ENCODE assay signal across 25 cellular contexts in the genomic region with DNA sequence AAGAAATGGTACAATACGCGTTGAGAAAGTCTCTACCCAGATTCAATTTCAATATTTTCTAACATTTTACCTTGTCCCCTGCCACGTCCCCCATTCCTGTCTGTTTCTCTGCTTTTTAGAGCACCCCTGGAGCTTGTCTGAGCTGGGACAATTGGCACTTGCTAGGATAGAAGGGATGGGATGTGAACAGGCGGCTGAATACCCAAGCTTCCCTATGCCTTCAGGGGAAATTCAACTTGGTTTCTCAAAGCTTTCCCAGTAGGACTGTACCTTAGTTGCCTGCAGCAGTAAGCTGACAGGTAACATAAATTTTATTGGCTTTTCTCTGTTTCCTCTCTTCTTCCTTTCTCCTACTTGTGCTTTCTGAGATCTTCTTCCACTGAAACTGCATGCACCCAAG.
"Had no signal": no experiment of that assay in that cellular context is flagged by ENCODE, and none has a peak within 500 bp of the region (broad histone marks: within the 10 kb centered on the region; RNA-seq: fewer than 3 reads in every experiment).

No MANE protein-coding gene starts in this region.

- H3K27ac ChIP-seq: brain microvascular endothelial cell, cardiac muscle cell, SJSA1 had no signal

- H3K27me3 Mint-ChIP-seq: activated B cell treated with CpG ODN at 0.5 μM for 24 hours; activated CD4-positive, alpha-beta T cell treated with anti-CD3 and anti-CD28 coated beads, Interleukin-2, amount 10 ng/mL, durations not matched to agents 24 days and 14 days; activated CD8-positive, alpha-beta memory T cell treated with anti-CD3 and anti-CD28 coated beads, Interleukin-2, amount 10 ng/mL, durations not matched to agents 7 days and 5 days; activated naive CD8-positive, alpha-beta T cell; activated T-cell treated with anti-CD3 and anti-CD28 coated beads, Interleukin-2, amount 50 U/mL, for 24 hours had no signal

- ATAC-seq: activated CD8-positive, alpha-beta memory T cell treated with anti-CD3 and anti-CD28 coated beads, Interleukin-2, amount 10 ng/mL, durations not matched to agents 7 days and 5 days; PC-3; SK-N-SH treated with all-trans-retinoic acid at 6 μM for 48 hours had no signal

- H3K4me3 Mint-ChIP-seq: activated B cell treated with CpG ODN at 0.5 μM for 24 hours; activated CD4-positive, alpha-beta T cell treated with anti-CD3 and anti-CD28 coated beads, Interleukin-2, amount 10 ng/mL, durations not matched to agents 24 days and 14 days; activated CD8-positive, alpha-beta memory T cell treated with anti-CD3 and anti-CD28 coated beads, Interleukin-2, amount 10 ng/mL, durations not matched to agents 7 days and 5 days; activated naive CD8-positive, alpha-beta T cell; activated T-cell treated with anti-CD3 and anti-CD28 coated beads, Interleukin-2, amount 50 U/mL, for 24 hours had no signal

- FAIRE-seq: RCC 7860 had no signal

- H3K27ac Mint-ChIP-seq: activated B cell treated with CpG ODN at 0.5 μM for 24 hours; activated CD4-positive, alpha-beta T cell treated with anti-CD3 and anti-CD28 coated beads, Interleukin-2, amount 10 ng/mL, durations not matched to agents 24 days and 14 days; activated CD8-positive, alpha-beta memory T cell treated with anti-CD3 and anti-CD28 coated beads, Interleukin-2, amount 10 ng/mL, durations not matched to agents 7 days and 5 days; activated naive CD8-positive, alpha-beta T cell; activated T-cell treated with anti-CD3 and anti-CD28 coated beads, Interleukin-2, amount 50 U/mL, for 24 hours had no signal

- H3K4me1 ChIP-seq: SJSA1 had no signal

- H3K36me3 Mint-ChIP-seq: activated CD8-positive, alpha-beta memory T cell treated with anti-CD3 and anti-CD28 coated beads, Interleukin-2, amount 10 ng/mL, durations not matched to agents 7 days and 5 days had no signal

- H3K4me3 ChIP-seq: cardiac muscle cell, SJSA1 had no signal

- H3K36me3 ChIP-seq: brain microvascular endothelial cell, cardiac muscle cell, SJSA1 had no signal

- DNase-seq: activated B cell treated with CpG ODN at 0.5 μM for 24 hours; activated CD4-positive, alpha-beta T cell treated with anti-CD3 and anti-CD28 coated beads for 1 hour; activated CD4-positive, alpha-beta T cell treated with anti-CD3 and anti-CD28 coated beads, Interleukin-2, amount 10 ng/mL, durations not matched to agents 24 days and 14 days; activated CD4-positive, alpha-beta T cell treated with anti-CD3 and anti-CD28 coated beads, Interleukin-2, amount 50 U/mL, for 48 hours; activated CD8-positive, alpha-beta memory T cell treated with anti-CD3 and anti-CD28 coated beads, Interleukin-2, amount 10 ng/mL, durations not matched to agents 7 days and 5 days; activated effector memory CD4-positive, alpha-beta T cell treated with anti-CD3 and anti-CD28 coated beads, Interleukin-2, amount 50 U/mL, for 16 hours; activated naive CD4-positive, alpha-beta T cell treated with Interleukin-2 at 50 U/mL for 16 hours; activated T-cell treated with anti-CD3 and anti-CD28 coated beads, Interleukin-2, amount 50 U/mL, for 24 hours; amygdala; brain microvascular endothelial cell; KG1; NCI-H1105 treated with DMSO at 0.1 percent for 48 hours; NCI-H1436 treated with DMSO at 0.1 percent for 48 hours; NCI-H187; NCI-H2081; NCI-H446; NCI-H524; PC-3; SHP77; SW 1271 had no signal

- H3K27me3 ChIP-seq: brain microvascular endothelial cell, cardiac muscle cell had no signal

- H3K4me1 Mint-ChIP-seq: activated B cell treated with CpG ODN at 0.5 μM for 24 hours had no signal

- H3K9me3 ChIP-seq: SJSA1 had no signal
